In the genomic region with DNA sequence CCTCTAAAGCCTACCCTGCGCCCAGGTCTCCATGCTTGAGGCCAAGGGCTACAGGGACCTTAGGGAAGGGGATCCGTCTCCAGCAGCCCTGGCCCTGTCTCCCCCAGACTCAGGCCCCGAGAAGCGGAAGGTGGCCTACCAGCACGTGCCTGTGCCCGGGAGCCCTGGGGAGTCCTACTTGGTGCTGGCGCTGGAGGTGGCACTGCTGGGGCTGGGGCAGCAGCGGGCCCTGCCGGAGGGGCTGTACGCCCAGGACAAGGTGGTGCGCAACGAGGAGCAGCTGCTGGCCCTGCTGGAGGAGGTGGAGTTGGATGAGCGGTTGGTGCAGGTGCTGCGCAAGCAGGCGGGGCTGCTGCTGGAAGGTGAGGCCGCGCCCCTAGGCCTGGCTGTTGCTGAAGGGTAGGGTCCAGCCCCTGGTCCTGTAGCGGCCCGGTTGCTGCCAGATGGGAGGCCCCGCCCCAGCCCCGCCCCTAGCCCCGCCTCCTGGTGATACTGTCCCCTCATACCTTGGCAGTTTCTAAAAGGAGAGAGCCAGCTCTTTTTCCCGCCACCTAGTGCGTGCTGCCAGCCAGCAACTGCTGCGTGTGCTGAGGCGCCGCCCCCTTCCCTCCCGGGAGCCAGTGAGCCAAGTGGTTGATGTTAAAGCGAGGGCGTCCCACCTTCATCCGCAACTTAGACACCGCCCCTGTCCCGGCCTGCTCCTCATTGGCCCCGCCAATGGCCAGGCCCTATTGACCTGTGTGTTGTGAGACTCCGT, we compare ENCODE assay signal across 10 cellular contexts. TPM values are rescaled to one million over a fixed set of nuclear protein-coding genes. Genes with fewer than 3 reads are reported as not detected.
A peak's percentile ranks its signal among the peaks of the same experiment; 100 is the strongest.
DNase-seq lines count a peak whose midpoint lies in the region; ATAC-seq and TF ChIP-seq lines count a peak whose summit lies in the region.
"Had no signal": no experiment of that assay in that cellular context is flagged by ENCODE, and none has a peak within 500 bp of the region (broad histone marks: within the 10 kb centered on the region; RNA-seq: fewer than 3 reads in every experiment).

No MANE protein-coding gene starts in this region.

- H3K4me3 ChIP-seq in iPS-15b (ENCODE audit: low read depth, low read length) (peak overlapping the region; percentile 90), thyroid gland (replicated peaks in 1 of 3) (no peak overlapping the region)
- H3K4me3 ChIP-seq: psoas muscle had no signal

- no peak for TF ChIP-seq CTCF in VCaP (conservative IDR thresholded peaks at IDR 0.05)
- TF ChIP-seq CTCF in thyroid gland (IDR thresholded peaks at IDR 0.05), result no peak

- H3K4me1 ChIP-seq in iPS-15b (ENCODE audit: control insufficient read depth, insufficient read depth, low read length) (no peaks in the 10 kb centered on the region), thyroid gland (peaks cover 3 to 7% of the 10 kb centered on the region in 2 donors)
- H3K4me1 ChIP-seq: psoas muscle had no signal

- no peak for TF ChIP-seq POLR2A in thyroid gland (IDR thresholded peaks at IDR 0.05)

- intact Hi-C loops in thyroid gland (cut with DNase I), result no loop called here

- WGBS in thyroid gland, 2 donors, result 38 to 71% methylated on average over 7 to 24 of the region's 35 CpGs

- no peaks in the 10 kb centered on the region for H3K9me3 ChIP-seq in iPS-15b (ENCODE audit: control insufficient read depth, insufficient read depth, low read length)
- no peaks in the 10 kb centered on the region for H3K9me3 ChIP-seq in thyroid gland
- H3K9me3 ChIP-seq: psoas muscle had no signal

- H3K36me3 ChIP-seq in iPS-15b (ENCODE audit: control insufficient read depth, insufficient read depth, low read length) (peaks cover 17% of the 10 kb centered on the region), thyroid gland (peaks cover 5 to 13% of the 10 kb centered on the region in 2 donors)

- no peak for ATAC-seq in HG03139 (IDR thresholded peaks at IDR 0.05; ENCODE audit: unreplicated experiment)

- peak; percentile 35 for DNase-seq in activated gamma-delta T cell treated with Interleukin-2 at 50 U/mL for 16 hours
- no peak for DNase-seq in activated gamma-delta T cell (lab: John Stamatoyannopoulos, UW)
- peak; percentile 78 to 85 for DNase-seq in thyroid gland
- DNase-seq in NAMALWA (ENCODE audit: low spot score), result no peak
- DNase-seq in dermis blood vessel endothelial cell, result no peak
- DNase-seq: psoas muscle had no signal

- peak overlapping the region; percentile 60 for H3K9ac ChIP-seq in iPS-15b (ENCODE audit: low read depth, low read length)

- peak overlapping the region; percentile 56 for H3K27ac ChIP-seq in VCaP
- no peak overlapping the region for H3K27ac ChIP-seq in thyroid gland
- H3K27ac ChIP-seq: psoas muscle had no signal

- H3K27me3 ChIP-seq in iPS-15b (ENCODE audit: control insufficient read depth, insufficient read depth, low read length) (no peaks in the 10 kb centered on the region), thyroid gland (no peaks in the 10 kb centered on the region)

RNA-seq across cellular contexts. Expression of gene ZSWIM4, which starts 22.6 kb away (rescaled TPM):
- total RNA-seq in thyroid gland (10 to 100 TPM in 1 of 4 donors, 1 to 10 TPM in 3; 6.9 to 15.6 (median 8.9) TPM), dermis blood vessel endothelial cell (23.7 and 26.0 TPM in 2 replicates)

RNA-seq across cellular contexts. Expression of gene C19orf53, which starts 43.5 kb away (rescaled TPM):
- total RNA-seq in thyroid gland (100 to 1,000 TPM in 2 of 4 donors, 10 to 100 TPM in 2; 50.2 to 191 (median 139) TPM), dermis blood vessel endothelial cell (34.0 and 59.1 TPM in 2 replicates)

RNA-seq across cellular contexts. Expression of gene MRI1, which starts 53.5 kb away (rescaled TPM):
- total RNA-seq in thyroid gland, result 10 to 100 TPM; 53.0 to 90.4 (median 70.6) TPM
- total RNA-seq in dermis blood vessel endothelial cell, result 51.8 and 58.0 TPM in 2 replicates

RNA-seq across cellular contexts. Expression of gene NANOS3, which starts 59.1 kb away (rescaled TPM):
- total RNA-seq in thyroid gland (not detected), dermis blood vessel endothelial cell (not detected in 2 replicates)
- total RNA-seq: CD4-positive, alpha-beta memory T cell; psoas muscle had no signal

Comparison
In these comparisons a context has a peak if more than half of its experiments do, and no peak if none do; other contexts are left out.
1. DNase-seq: peak in activated gamma-delta T cell treated with Interleukin-2 at 50 U/mL for 16 hours (single experiment) and thyroid gland (2 of 2); none in activated gamma-delta T cell (single experiment), NAMALWA (single experiment) and dermis blood vessel endothelial cell (single experiment).